Comparison of ENCODE assay signal across 9 cellular contexts in genomic region chr2:74876081-74876886, GRCh38. TPM values are rescaled to one million over a fixed set of nuclear protein-coding genes. Genes with fewer than 3 reads are reported as not detected.
DNase-seq lines count a peak whose midpoint lies in the region; ATAC-seq, FAIRE-seq and TF ChIP-seq lines count a peak whose summit lies in the region.
"Had no signal": no experiment of that assay in that cellular context is flagged by ENCODE, and none has a peak within 500 bp of the region (broad histone marks: within the 10 kb centered on the region; RNA-seq: fewer than 3 reads in every experiment).

No MANE protein-coding gene starts in this region.

- H3K27me3 ChIP-seq in breast epithelium: no peaks in the 10 kb centered on the region

- peak; percentile 82 for ATAC-seq in GM21786 (IDR thresholded peaks at IDR 0.05; ENCODE audit: unreplicated experiment)
- no peak for ATAC-seq in HG02884 (IDR thresholded peaks at IDR 0.05; ENCODE audit: unreplicated experiment)

- no peaks in the 10 kb centered on the region for H3K36me3 ChIP-seq in breast epithelium

- H3K4me1 ChIP-seq in breast epithelium: no peaks in the 10 kb centered on the region

- TF ChIP-seq CTCF in breast epithelium (IDR thresholded peaks at IDR 0.05): peak in 2 of 3 donors; percentile 65 to 76

- FAIRE-seq in TTC549 (lab: Jason Lieb, UNC): peak; percentile 69
- peak; percentile 30 for FAIRE-seq in islet of Langerhans (lab: Jason Lieb, UNC)
- FAIRE-seq: colon had no signal

- H3K4me3 ChIP-seq in breast epithelium: no peak overlapping the region

- intact Hi-C loops in breast epithelium (cut with DNase I; ENCODE audit: low total_unique reads): no loop called here

- peak; percentile 16 for DNase-seq in DMS79 (lab: John Stamatoyannopoulos, UW)
- peak; percentile 64 for DNase-seq in NCI-H1105 treated with DMSO at 0.1 percent for 48 hours (lab: John Stamatoyannopoulos, UW)
- no peak for DNase-seq in breast epithelium (ENCODE audit: low spot score in 2 of 2)
- peak; percentile 17 to 22 for DNase-seq in stimulated activated CD4-positive, alpha-beta T cell treated with anti-CD3 and anti-CD28 coated beads, Interleukin-1b, Interleukin-23, amount 100 ng/mL, for 1 hour (ENCODE audit: low read depth in 2 of 2)

- no peaks in the 10 kb centered on the region for H3K9me3 ChIP-seq in breast epithelium

- H3K27ac ChIP-seq in breast epithelium: peak overlapping the region; percentile 52 to 69

- TF ChIP-seq POLR2A in breast epithelium (IDR thresholded peaks at IDR 0.05): no peak

RNA-seq across cellular contexts. Expression of gene HK2, which starts 42.4 kb away (rescaled TPM):
- 10 to 100 TPM in 2 of 3 donors, 1 to 10 TPM in 1; 9.8 to 39.2 (median 19.9) TPM for total RNA-seq in breast epithelium

Comparison
In these comparisons a context has a peak if more than half of its experiments do, and no peak if none do; other contexts are left out.
1. DNase-seq: peak in DMS79 (single experiment), NCI-H1105 treated with DMSO at 0.1 percent for 48 hours (single experiment) and stimulated activated CD4-positive, alpha-beta T cell treated with anti-CD3 and anti-CD28 coated beads, Interleukin-1b, Interleukin-23, amount 100 ng/mL, for 1 hour (2 of 2); none in breast epithelium (0 of 2).